In genomic region chr14:90276627-90277367, GRCh38 we compare ENCODE assay signal across 1 cellular context.
TF ChIP-seq lines count a peak whose summit lies in the region.

No MANE protein-coding gene starts in this region.

TF ChIP-seq in endothelial cell of umbilical vein, 7 proteins besides CTCF, POLR2A, EP300 and RAD21:
- no peak for TF ChIP-seq EZH2 (IDR thresholded peaks at IDR 0.05; ENCODE audit: borderline replicate concordance, low read depth, low read length, severe bottlenecking)
- TF ChIP-seq POLR2AphosphoS5 (IDR thresholded peaks at IDR 0.05; ENCODE audit: insufficient read depth, low read depth, low read length), result no peak
- TF ChIP-seq MAX (IDR thresholded peaks at IDR 0.05; ENCODE audit: insufficient read depth, insufficient read length), result no peak
- TF ChIP-seq JUN (IDR thresholded peaks at IDR 0.05; ENCODE audit: borderline replicate concordance, insufficient read depth, insufficient read length, low read depth), result no peak
- TF ChIP-seq FOS (IDR thresholded peaks at IDR 0.05; ENCODE audit: borderline replicate concordance, insufficient read depth, low read length), result no peak
- no peak for TF ChIP-seq MYC (IDR thresholded peaks at IDR 0.05; ENCODE audit: low read depth, low read length)
